15 cellular contexts compared by ENCODE assay signal in the genomic region with DNA sequence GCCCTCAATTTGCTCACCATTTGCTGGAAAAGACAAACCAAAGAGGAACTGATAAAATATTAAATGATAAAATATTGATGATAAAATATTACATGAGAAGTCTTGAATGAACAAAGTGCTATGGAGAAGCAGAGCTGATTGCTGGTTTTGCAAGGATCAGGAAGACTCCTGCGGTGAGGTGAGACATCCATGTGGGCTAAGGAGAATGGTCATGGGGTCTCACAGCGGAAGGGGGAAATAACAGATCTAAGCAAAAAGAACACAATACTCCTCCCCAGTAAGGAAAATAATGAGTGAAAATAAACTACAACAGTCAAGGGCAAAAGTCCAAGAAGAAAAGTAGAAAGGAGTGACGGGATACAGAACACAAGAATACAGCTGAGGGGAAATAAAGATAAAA.
A peak's percentile ranks its signal among the peaks of the same experiment; 100 is the strongest.
DNase-seq lines count a peak whose midpoint lies in the region; ATAC-seq and TF ChIP-seq lines count a peak whose summit lies in the region.
"Had no signal": no experiment of that assay in that cellular context is flagged by ENCODE, and none has a peak within 500 bp of the region (broad histone marks: within the 10 kb centered on the region; RNA-seq: fewer than 3 reads in every experiment).

No MANE protein-coding gene starts in this region.

- H3K27me3 Mint-ChIP-seq in chondrocyte (ENCODE audit: low read depth) (no peaks in the 10 kb centered on the region), osteocyte (ENCODE audit: unreplicated experiment) (no peaks in the 10 kb centered on the region)
- H3K27me3 Mint-ChIP-seq in activated T-cell treated with anti-CD3 and anti-CD28 coated beads, Interleukin-2, amount 50 U/mL, for 24 hours = no peaks in the 10 kb centered on the region
- H3K27me3 Mint-ChIP-seq: CD4-positive, alpha-beta memory T cell had no signal

- H3K4me3 ChIP-seq in astrocyte of the spinal cord (ENCODE audit: low read depth, low read length) = no peak overlapping the region
- H3K4me3 ChIP-seq: GM23248 had no signal

- peaks cover 11% of the 10 kb centered on the region for H3K9me3 Mint-ChIP-seq in chondrocyte (ENCODE audit: low read depth)
- peaks cover 5% of the 10 kb centered on the region for H3K9me3 Mint-ChIP-seq in osteocyte (ENCODE audit: unreplicated experiment)
- H3K9me3 Mint-ChIP-seq in activated T-cell treated with anti-CD3 and anti-CD28 coated beads, Interleukin-2, amount 50 U/mL, for 24 hours = peaks cover 23% of the 10 kb centered on the region
- H3K9me3 Mint-ChIP-seq: H9 had no signal

- H3K4me3 Mint-ChIP-seq in chondrocyte (ENCODE audit: unreplicated experiment) (no peak overlapping the region), osteocyte (ENCODE audit: unreplicated experiment) (no peak overlapping the region)
- no peak overlapping the region for H3K4me3 Mint-ChIP-seq in activated T-cell treated with anti-CD3 and anti-CD28 coated beads, Interleukin-2, amount 50 U/mL, for 24 hours
- H3K4me3 Mint-ChIP-seq: CD4-positive, alpha-beta memory T cell; H9 had no signal

- H3K4me1 Mint-ChIP-seq in chondrocyte (ENCODE audit: low read depth) = peaks cover 59% of the 10 kb centered on the region
- peaks cover 55% of the 10 kb centered on the region for H3K4me1 Mint-ChIP-seq in osteocyte (ENCODE audit: unreplicated experiment)
- H3K4me1 Mint-ChIP-seq in activated T-cell treated with anti-CD3 and anti-CD28 coated beads, Interleukin-2, amount 50 U/mL, for 24 hours (ENCODE audit: low read depth) = no peaks in the 10 kb centered on the region
- H3K4me1 Mint-ChIP-seq: CD4-positive, alpha-beta memory T cell had no signal

- DNase-seq in astrocyte of the spinal cord (ENCODE audit: low read depth, low spot score) (peak; percentile 32), chondrocyte (ENCODE audit: low spot score) (no peak), osteocyte (ENCODE audit: extremely low spot score, unreplicated experiment) (no peak), NCI-H774 (lab: John Stamatoyannopoulos, UW) (no peak)
- DNase-seq in activated T-cell treated with anti-CD3 and anti-CD28 coated beads, Interleukin-2, amount 50 U/mL, for 24 hours = no peak
- DNase-seq: C1 segment of cervical spinal cord; Calu3; CD4-positive, alpha-beta memory T cell; COR-L47; DMS53; DMS79 treated with DMSO at 0.1 percent for 48 hours; GF-D8; H9 had no signal

- no peaks in the 10 kb centered on the region for H3K36me3 Mint-ChIP-seq in chondrocyte (ENCODE audit: low read depth)
- peaks cover 3% of the 10 kb centered on the region for H3K36me3 Mint-ChIP-seq in osteocyte (ENCODE audit: unreplicated experiment)
- H3K36me3 Mint-ChIP-seq in activated T-cell treated with anti-CD3 and anti-CD28 coated beads, Interleukin-2, amount 50 U/mL, for 24 hours (ENCODE audit: low read depth) = no peaks in the 10 kb centered on the region
- H3K36me3 Mint-ChIP-seq: CD4-positive, alpha-beta memory T cell had no signal

- peak overlapping the region; percentile 87 for H3K27ac Mint-ChIP-seq in chondrocyte (ENCODE audit: unreplicated experiment)
- peak overlapping the region; percentile 92 for H3K27ac Mint-ChIP-seq in osteocyte (ENCODE audit: unreplicated experiment)
- no peak overlapping the region for H3K27ac Mint-ChIP-seq in activated T-cell treated with anti-CD3 and anti-CD28 coated beads, Interleukin-2, amount 50 U/mL, for 24 hours
- H3K27ac Mint-ChIP-seq: CD4-positive, alpha-beta memory T cell; H9 had no signal

- ATAC-seq in GM19452 (IDR thresholded peaks at IDR 0.05; ENCODE audit: unreplicated experiment) = no peak

- TF ChIP-seq CTCF in astrocyte of the spinal cord (IDR thresholded peaks at IDR 0.05; ENCODE audit: low read depth, low read length) (no peak), chondrocyte (IDR thresholded peaks at IDR 0.05) (no peak), osteocyte (IDR thresholded peaks at IDR 0.05) (no peak)

- in situ Hi-C loops in astrocyte of the spinal cord (cut with HindIII; ENCODE audit: low sequenced_read_pairs) = no loop called here
